In the genomic region with DNA sequence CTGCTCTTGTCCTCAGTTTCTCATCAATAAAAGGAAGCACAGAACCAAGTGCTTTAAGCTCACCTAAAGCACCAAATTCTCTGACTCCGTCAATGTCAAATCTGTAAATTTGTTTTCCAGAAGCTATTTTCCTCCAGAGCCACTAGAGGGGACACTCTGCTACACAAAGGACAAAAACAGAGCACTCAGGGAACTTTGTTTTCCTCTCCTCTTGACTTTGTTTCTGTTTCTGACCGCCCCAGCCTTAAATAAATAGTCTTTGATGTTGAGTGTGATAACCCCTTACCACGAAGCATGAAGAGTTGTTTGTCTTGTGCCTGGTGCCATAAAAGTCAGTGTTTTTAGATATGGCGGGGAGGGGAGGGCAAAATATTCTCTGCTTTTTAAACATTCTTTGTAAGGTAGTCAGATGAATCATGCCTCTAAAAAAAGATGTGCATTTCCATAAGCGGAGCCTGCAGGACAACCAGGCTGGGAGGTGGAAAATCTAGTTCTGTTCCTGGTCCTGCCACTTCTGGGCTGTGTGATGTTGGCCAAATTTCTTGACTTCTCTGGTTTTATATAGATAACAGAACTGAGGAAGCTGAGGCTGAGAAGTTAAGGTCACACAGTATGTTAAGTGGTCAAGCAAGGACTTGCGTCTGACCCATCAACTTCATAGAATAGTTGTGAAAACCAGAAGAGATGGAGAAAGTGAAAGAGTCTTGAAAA, we compare ENCODE assay signal across 1 cellular context.
TF ChIP-seq lines count a peak whose summit lies in the region.

No MANE protein-coding gene starts in this region.

TF ChIP-seq in HEK293, 187 proteins besides CTCF, POLR2A, EP300 and RAD21 (continued from another document):
- TF ChIP-seq, protein P1, sequence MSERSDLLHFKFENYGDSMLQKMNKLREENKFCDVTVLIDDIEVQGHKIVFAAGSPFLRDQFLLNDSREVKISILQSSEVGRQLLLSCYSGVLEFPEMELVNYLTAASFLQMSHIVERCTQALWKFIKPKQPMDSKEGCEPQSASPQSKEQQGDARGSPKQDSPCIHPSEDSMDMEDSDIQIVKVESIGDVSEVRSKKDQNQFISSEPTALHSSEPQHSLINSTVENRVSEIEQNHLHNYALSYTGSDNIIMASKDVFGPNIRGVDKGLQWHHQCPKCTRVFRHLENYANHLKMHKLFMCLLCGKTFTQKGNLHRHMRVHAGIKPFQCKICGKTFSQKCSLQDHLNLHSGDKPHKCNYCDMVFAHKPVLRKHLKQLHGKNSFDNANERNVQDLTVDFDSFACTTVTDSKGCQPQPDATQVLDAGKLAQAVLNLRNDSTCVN (tag by site-specific recombination; optimal IDR thresholded peaks at IDR 0.05): no peak
- TF ChIP-seq ZNF37A (tag by site-specific recombination; IDR thresholded peaks at IDR 0.05): no peak
- TF ChIP-seq, protein P2, sequence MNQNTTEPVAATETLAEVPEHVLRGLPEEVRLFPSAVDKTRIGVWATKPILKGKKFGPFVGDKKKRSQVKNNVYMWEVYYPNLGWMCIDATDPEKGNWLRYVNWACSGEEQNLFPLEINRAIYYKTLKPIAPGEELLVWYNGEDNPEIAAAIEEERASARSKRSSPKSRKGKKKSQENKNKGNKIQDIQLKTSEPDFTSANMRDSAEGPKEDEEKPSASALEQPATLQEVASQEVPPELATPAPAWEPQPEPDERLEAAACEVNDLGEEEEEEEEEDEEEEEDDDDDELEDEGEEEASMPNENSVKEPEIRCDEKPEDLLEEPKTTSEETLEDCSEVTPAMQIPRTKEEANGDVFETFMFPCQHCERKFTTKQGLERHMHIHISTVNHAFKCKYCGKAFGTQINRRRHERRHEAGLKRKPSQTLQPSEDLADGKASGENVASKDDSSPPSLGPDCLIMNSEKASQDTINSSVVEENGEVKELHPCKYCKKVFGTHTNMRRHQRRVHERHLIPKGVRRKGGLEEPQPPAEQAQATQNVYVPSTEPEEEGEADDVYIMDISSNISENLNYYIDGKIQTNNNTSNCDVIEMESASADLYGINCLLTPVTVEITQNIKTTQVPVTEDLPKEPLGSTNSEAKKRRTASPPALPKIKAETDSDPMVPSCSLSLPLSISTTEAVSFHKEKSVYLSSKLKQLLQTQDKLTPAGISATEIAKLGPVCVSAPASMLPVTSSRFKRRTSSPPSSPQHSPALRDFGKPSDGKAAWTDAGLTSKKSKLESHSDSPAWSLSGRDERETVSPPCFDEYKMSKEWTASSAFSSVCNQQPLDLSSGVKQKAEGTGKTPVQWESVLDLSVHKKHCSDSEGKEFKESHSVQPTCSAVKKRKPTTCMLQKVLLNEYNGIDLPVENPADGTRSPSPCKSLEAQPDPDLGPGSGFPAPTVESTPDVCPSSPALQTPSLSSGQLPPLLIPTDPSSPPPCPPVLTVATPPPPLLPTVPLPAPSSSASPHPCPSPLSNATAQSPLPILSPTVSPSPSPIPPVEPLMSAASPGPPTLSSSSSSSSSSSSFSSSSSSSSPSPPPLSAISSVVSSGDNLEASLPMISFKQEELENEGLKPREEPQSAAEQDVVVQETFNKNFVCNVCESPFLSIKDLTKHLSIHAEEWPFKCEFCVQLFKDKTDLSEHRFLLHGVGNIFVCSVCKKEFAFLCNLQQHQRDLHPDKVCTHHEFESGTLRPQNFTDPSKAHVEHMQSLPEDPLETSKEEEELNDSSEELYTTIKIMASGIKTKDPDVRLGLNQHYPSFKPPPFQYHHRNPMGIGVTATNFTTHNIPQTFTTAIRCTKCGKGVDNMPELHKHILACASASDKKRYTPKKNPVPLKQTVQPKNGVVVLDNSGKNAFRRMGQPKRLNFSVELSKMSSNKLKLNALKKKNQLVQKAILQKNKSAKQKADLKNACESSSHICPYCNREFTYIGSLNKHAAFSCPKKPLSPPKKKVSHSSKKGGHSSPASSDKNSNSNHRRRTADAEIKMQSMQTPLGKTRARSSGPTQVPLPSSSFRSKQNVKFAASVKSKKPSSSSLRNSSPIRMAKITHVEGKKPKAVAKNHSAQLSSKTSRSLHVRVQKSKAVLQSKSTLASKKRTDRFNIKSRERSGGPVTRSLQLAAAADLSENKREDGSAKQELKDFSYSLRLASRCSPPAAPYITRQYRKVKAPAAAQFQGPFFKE (tag by site-specific recombination; IDR thresholded peaks at IDR 0.05; ENCODE audit: borderline replicate concordance): no peak
- TF ChIP-seq ZNF558 (tag by site-specific recombination; IDR thresholded peaks at IDR 0.05): no peak
- TF ChIP-seq ZNF510 (tag by site-specific recombination; IDR thresholded peaks at IDR 0.05; ENCODE audit: insufficient replicate concordance): no peak
- 0 out of 2 replicates have a peak, but pooled peaks have one; percentile 16 for TF ChIP-seq ZNF366 (tag by site-specific recombination; conservative IDR thresholded peaks at IDR 0.05)
- TF ChIP-seq ZNF664 (tag by site-specific recombination; IDR thresholded peaks at IDR 0.05): no peak
- peak; percentile 80; the same call in 1 of the 2 replicates for TF ChIP-seq ZNF768 (tag by site-specific recombination; IDR thresholded peaks at IDR 0.05)
- TF ChIP-seq ZNF561 (tag by site-specific recombination; IDR thresholded peaks at IDR 0.05; ENCODE audit: borderline replicate concordance): 0 out of 2 replicates have a peak, but pooled peaks have one; percentile 30
- no peak for TF ChIP-seq ZFP37 (tag by site-specific recombination; IDR thresholded peaks at IDR 0.05)
- no peak for TF ChIP-seq ZNF658 (tag by site-specific recombination; IDR thresholded peaks at IDR 0.05)
- TF ChIP-seq, protein P3, sequence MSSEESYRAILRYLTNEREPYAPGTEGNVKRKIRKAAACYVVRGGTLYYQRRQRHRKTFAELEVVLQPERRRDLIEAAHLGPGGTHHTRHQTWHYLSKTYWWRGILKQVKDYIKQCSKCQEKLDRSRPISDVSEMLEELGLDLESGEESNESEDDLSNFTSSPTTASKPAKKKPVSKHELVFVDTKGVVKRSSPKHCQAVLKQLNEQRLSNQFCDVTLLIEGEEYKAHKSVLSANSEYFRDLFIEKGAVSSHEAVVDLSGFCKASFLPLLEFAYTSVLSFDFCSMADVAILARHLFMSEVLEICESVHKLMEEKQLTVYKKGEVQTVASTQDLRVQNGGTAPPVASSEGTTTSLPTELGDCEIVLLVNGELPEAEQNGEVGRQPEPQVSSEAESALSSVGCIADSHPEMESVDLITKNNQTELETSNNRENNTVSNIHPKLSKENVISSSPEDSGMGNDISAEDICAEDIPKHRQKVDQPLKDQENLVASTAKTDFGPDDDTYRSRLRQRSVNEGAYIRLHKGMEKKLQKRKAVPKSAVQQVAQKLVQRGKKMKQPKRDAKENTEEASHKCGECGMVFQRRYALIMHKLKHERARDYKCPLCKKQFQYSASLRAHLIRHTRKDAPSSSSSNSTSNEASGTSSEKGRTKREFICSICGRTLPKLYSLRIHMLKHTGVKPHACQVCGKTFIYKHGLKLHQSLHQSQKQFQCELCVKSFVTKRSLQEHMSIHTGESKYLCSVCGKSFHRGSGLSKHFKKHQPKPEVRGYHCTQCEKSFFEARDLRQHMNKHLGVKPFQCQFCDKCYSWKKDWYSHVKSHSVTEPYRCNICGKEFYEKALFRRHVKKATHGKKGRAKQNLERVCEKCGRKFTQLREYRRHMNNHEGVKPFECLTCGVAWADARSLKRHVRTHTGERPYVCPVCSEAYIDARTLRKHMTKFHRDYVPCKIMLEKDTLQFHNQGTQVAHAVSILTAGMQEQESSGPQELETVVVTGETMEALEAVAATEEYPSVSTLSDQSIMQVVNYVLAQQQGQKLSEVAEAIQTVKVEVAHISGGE (tag by site-specific recombination; conservative IDR thresholded peaks at IDR 0.05; ENCODE audit: low read depth): no peak
- TF ChIP-seq, protein P4, sequence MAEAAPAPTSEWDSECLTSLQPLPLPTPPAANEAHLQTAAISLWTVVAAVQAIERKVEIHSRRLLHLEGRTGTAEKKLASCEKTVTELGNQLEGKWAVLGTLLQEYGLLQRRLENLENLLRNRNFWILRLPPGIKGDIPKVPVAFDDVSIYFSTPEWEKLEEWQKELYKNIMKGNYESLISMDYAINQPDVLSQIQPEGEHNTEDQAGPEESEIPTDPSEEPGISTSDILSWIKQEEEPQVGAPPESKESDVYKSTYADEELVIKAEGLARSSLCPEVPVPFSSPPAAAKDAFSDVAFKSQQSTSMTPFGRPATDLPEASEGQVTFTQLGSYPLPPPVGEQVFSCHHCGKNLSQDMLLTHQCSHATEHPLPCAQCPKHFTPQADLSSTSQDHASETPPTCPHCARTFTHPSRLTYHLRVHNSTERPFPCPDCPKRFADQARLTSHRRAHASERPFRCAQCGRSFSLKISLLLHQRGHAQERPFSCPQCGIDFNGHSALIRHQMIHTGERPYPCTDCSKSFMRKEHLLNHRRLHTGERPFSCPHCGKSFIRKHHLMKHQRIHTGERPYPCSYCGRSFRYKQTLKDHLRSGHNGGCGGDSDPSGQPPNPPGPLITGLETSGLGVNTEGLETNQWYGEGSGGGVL (tag by site-specific recombination; IDR thresholded peaks at IDR 0.05): 0 out of 2 replicates have a peak, but pooled peaks have one; percentile 30
- peak; percentile 34 for TF ChIP-seq SETDB1 (IDR thresholded peaks at IDR 0.05; ENCODE audit: insufficient read length, low read length)
- TF ChIP-seq ZNF549 (tag by site-specific recombination; IDR thresholded peaks at IDR 0.05): no peak
- TF ChIP-seq, protein P5, sequence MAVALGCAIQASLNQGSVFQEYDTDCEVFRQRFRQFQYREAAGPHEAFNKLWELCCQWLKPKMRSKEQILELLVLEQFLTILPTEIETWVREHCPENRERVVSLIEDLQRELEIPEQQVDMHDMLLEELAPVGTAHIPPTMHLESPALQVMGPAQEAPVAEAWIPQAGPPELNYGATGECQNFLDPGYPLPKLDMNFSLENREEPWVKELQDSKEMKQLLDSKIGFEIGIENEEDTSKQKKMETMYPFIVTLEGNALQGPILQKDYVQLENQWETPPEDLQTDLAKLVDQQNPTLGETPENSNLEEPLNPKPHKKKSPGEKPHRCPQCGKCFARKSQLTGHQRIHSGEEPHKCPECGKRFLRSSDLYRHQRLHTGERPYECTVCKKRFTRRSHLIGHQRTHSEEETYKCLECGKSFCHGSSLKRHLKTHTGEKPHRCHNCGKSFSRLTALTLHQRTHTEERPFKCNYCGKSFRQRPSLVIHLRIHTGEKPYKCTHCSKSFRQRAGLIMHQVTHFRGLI (tag by site-specific recombination; IDR thresholded peaks at IDR 0.05): no peak
- TF ChIP-seq ZNF76 (tag by site-specific recombination; IDR thresholded peaks at IDR 0.05; ENCODE audit: borderline replicate concordance, low read depth): no peak
- no peak for TF ChIP-seq ZBTB8A (tag by site-specific recombination; IDR thresholded peaks at IDR 0.05)
- no peak for TF ChIP-seq ZNF140 (tag by site-specific recombination; IDR thresholded peaks at IDR 0.05)
- TF ChIP-seq, protein P6, sequence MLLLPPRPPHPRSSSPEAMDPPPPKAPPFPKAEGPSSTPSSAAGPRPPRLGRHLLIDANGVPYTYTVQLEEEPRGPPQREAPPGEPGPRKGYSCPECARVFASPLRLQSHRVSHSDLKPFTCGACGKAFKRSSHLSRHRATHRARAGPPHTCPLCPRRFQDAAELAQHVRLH (tag by site-specific recombination; IDR thresholded peaks at IDR 0.05): no peak
- no peak for TF ChIP-seq ZFP41 (tag by site-specific recombination; IDR thresholded peaks at IDR 0.05; ENCODE audit: borderline replicate concordance)
- TF ChIP-seq ZNF423 (tag by site-specific recombination; IDR thresholded peaks at IDR 0.05): no peak
- TF ChIP-seq ZNF777 (tag by site-specific recombination; IDR thresholded peaks at IDR 0.05; ENCODE audit: borderline replicate concordance): no peak
- TF ChIP-seq, protein P7, sequence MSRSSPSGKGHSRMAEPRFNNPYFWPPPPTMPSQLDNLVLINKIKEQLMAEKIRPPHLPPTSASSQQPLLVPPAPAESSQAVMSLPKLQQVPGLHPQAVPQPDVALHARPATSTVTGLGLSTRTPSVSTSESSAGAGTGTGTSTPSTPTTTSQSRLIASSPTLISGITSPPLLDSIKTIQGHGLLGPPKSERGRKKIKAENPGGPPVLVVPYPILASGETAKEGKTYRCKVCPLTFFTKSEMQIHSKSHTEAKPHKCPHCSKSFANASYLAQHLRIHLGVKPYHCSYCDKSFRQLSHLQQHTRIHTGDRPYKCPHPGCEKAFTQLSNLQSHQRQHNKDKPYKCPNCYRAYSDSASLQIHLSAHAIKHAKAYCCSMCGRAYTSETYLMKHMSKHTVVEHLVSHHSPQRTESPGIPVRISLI (tag by site-specific recombination; IDR thresholded peaks at IDR 0.05): no peak
- no peak for TF ChIP-seq REPIN1 (tag by site-specific recombination; IDR thresholded peaks at IDR 0.05; ENCODE audit: low read depth)
- TF ChIP-seq ZNF239 (tag by site-specific recombination; IDR thresholded peaks at IDR 0.05): no peak
- TF ChIP-seq ZNF10 (tag by site-specific recombination; IDR thresholded peaks at IDR 0.05): no peak
- TF ChIP-seq, protein P8, sequence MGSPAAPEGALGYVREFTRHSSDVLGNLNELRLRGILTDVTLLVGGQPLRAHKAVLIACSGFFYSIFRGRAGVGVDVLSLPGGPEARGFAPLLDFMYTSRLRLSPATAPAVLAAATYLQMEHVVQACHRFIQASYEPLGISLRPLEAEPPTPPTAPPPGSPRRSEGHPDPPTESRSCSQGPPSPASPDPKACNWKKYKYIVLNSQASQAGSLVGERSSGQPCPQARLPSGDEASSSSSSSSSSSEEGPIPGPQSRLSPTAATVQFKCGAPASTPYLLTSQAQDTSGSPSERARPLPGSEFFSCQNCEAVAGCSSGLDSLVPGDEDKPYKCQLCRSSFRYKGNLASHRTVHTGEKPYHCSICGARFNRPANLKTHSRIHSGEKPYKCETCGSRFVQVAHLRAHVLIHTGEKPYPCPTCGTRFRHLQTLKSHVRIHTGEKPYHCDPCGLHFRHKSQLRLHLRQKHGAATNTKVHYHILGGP (tag by site-specific recombination; IDR thresholded peaks at IDR 0.05): no peak
- TF ChIP-seq PRDM1 (tag by site-specific recombination; IDR thresholded peaks at IDR 0.05): no peak
- no peak for TF ChIP-seq GLI2 (tag by site-specific recombination; IDR thresholded peaks at IDR 0.05; ENCODE audit: borderline replicate concordance, low read depth)
- TF ChIP-seq ZNF654 (tag by site-specific recombination; IDR thresholded peaks at IDR 0.05; ENCODE audit: low read depth): peak; percentile 91
- TF ChIP-seq FEZF1 (tag by site-specific recombination; IDR thresholded peaks at IDR 0.05): 0 out of 2 replicates have a peak, but pooled peaks have one; percentile 44
- peak; percentile 94 for TF ChIP-seq TCF7L2 (IDR thresholded peaks at IDR 0.05; ENCODE audit: borderline replicate concordance, low read depth, low read length)
- TF ChIP-seq, protein P9, sequence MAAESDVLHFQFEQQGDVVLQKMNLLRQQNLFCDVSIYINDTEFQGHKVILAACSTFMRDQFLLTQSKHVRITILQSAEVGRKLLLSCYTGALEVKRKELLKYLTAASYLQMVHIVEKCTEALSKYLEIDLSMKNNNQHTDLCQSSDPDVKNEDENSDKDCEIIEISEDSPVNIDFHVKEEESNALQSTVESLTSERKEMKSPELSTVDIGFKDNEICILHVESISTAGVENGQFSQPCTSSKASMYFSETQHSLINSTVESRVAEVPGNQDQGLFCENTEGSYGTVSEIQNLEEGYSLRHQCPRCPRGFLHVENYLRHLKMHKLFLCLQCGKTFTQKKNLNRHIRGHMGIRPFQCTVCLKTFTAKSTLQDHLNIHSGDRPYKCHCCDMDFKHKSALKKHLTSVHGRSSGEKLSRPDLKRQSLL (tag by site-specific recombination; IDR thresholded peaks at IDR 0.05): no peak
- TF ChIP-seq SCRT1 (tag by site-specific recombination; IDR thresholded peaks at IDR 0.05; ENCODE audit: borderline replicate concordance): no peak
- TF ChIP-seq GLIS2 (tag by site-specific recombination; IDR thresholded peaks at IDR 0.05): no peak
- no peak for TF ChIP-seq ZNF221 (tag by site-specific recombination; IDR thresholded peaks at IDR 0.05; ENCODE audit: borderline replicate concordance)
- no peak for TF ChIP-seq ZNF274 (IDR thresholded peaks at IDR 0.05; ENCODE audit: low read length)
- no peak for TF ChIP-seq ZNF274 (tag by site-specific recombination; IDR thresholded peaks at IDR 0.05; ENCODE audit: borderline replicate concordance)
- TF ChIP-seq ZNF404 (tag by site-specific recombination; IDR thresholded peaks at IDR 0.05): no peak
- peak; percentile 81 for TF ChIP-seq WT1 (tag by site-specific recombination; IDR thresholded peaks at IDR 0.05)
